Comparison of ENCODE assay signal across 34 cellular contexts in genomic region chr5:13382232-13382631, GRCh38.
"Had no signal": no experiment of that assay in that cellular context is flagged by ENCODE, and none has a peak within 500 bp of the region (broad histone marks: within the 10 kb centered on the region; RNA-seq: fewer than 3 reads in every experiment).

No MANE protein-coding gene starts in this region.

- H3K27me3 ChIP-seq: adrenal gland, ascending aorta, body of pancreas, brain microvascular endothelial cell, breast epithelium, cardiac muscle cell had no signal

- H3K9me3 ChIP-seq: adrenal gland, ascending aorta, body of pancreas had no signal

- H3K36me3 ChIP-seq: adrenal gland, ascending aorta, brain microvascular endothelial cell, breast epithelium, cardiac muscle cell had no signal

- H3K4me1 ChIP-seq: ascending aorta, body of pancreas, breast epithelium had no signal

- ATAC-seq: activated naive CD4-positive, alpha-beta T cell treated with anti-CD3 and anti-CD28 coated beads, Interleukin-2, amount 50 U/mL, for 72 hours; activated naive CD8-positive, alpha-beta T cell treated with anti-CD3 and anti-CD28 coated beads, Interleukin-2, amount 50 U/mL, for 24 hours; activated T-cell treated with anti-CD3 and anti-CD28 coated beads, Interleukin-2, amount 50 U/mL, for 4 hours; activated T-cell treated with anti-CD3 and anti-CD28 coated beads, Interleukin-2, amount 50 U/mL, for 72 hours; activated T-helper 17 cell treated with anti-CD3 and anti-CD28 coated beads, Interleukin-2, amount 50 U/mL, for 72 hours; body of pancreas had no signal

- DNase-seq: activated CD8-positive, alpha-beta memory T cell treated with anti-CD3 and anti-CD28 coated beads, Interleukin-2, amount 50 U/mL, for 48 hours; activated effector memory CD4-positive, alpha-beta T cell treated with anti-CD3 and anti-CD28 coated beads, Interleukin-2, amount 50 U/mL, for 16 hours; activated effector memory CD4-positive, alpha-beta T cell treated with Interleukin-2 at 50 U/mL for 16 hours; activated gamma-delta T cell; activated gamma-delta T cell treated with Interleukin-2 at 50 U/mL for 16 hours; activated naive CD4-positive, alpha-beta T cell; activated naive CD4-positive, alpha-beta T cell treated with anti-CD3 and anti-CD28 coated beads for 36 hours; activated naive CD4-positive, alpha-beta T cell treated with anti-CD3 and anti-CD28 coated beads, Interleukin-2, amount 10 ng/mL, durations not matched to agents 7 days and 5 days; activated naive CD4-positive, alpha-beta T cell treated with anti-CD3 and anti-CD28 coated beads, Interleukin-2, amount 50 U/mL, for 16 hours; activated naive CD4-positive, alpha-beta T cell treated with Interleukin-2 at 50 U/mL for 16 hours; activated naive CD8-positive, alpha-beta T cell treated with anti-CD3 and anti-CD28 coated beads for 36 hours; activated naive CD8-positive, alpha-beta T cell treated with anti-CD3 and anti-CD28 coated beads, Interleukin-2, amount 10 ng/mL, durations not matched to agents 7 days and 5 days; activated naive CD8-positive, alpha-beta T cell treated with anti-CD3 and anti-CD28 coated beads, Interleukin-2, amount 50 U/mL, for 24 hours; activated T-cell treated with anti-CD3 and anti-CD28 coated beads for 4 hours; activated T-cell treated with anti-CD3 and anti-CD28 coated beads, Interleukin-2, amount 50 U/mL, for 1 hour; activated T-cell treated with anti-CD3 and anti-CD28 coated beads, Interleukin-2, amount 50 U/mL, for 24 hours; activated T-cell treated with anti-CD3 and anti-CD28 coated beads, Interleukin-2, amount 50 U/mL, for 4 hours; activated T-cell treated with anti-CD3 and anti-CD28 coated beads, Interleukin-2, amount 50 U/mL, for 48 hours; activated T-cell treated with anti-CD3 and anti-CD28 coated beads, Interleukin-2, amount 50 U/mL, for 72 hours; adrenal gland; amniotic stem cell; anterior cingulate cortex; body of pancreas; brain microvascular endothelial cell; caudate nucleus; central memory CD4-positive, alpha-beta T cell; cerebellar nuclear complex had no signal

- H3K4me3 ChIP-seq: adrenal gland, ascending aorta, body of pancreas, breast epithelium, cardiac muscle cell had no signal

- H3K27ac ChIP-seq: adrenal gland, ascending aorta, body of pancreas, brain microvascular endothelial cell, breast epithelium, cardiac muscle cell had no signal

- FAIRE-seq: astrocyte, bronchial epithelial cell had no signal
